ENCODE assay signal across 1 cellular context in the genomic region with DNA sequence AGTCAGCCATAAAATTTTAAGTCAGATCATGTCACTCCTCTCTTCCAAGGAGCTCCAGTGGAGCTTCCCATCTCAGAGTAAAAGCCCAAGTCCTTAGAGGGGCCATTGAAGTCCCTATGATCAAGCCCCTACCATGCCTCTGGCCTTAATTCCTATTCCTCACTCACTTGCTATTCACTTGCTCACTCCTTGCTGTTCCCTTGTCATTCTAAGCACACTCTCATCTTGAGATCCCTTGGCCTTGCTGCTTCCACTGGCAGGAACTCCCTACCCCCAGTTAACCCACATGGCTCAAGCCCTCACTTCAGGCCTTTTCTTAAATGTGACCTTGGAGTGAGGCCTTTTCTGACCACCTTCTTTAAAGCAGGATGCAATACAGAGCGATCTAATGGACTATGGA.
TF ChIP-seq lines count a peak whose summit lies in the region.

No MANE protein-coding gene starts in this region.

TF ChIP-seq in IMR-90, 13 proteins besides CTCF, POLR2A, EP300 and RAD21:
- no peak for TF ChIP-seq RFX5 (IDR thresholded peaks at IDR 0.05; ENCODE audit: low read depth, low read length)
